In genomic region chr14:91977909-91978308, GRCh38 we compare ENCODE assay signal across 18 cellular contexts.
"Had no signal": no experiment of that assay in that cellular context is flagged by ENCODE, and none has a peak within 500 bp of the region (broad histone marks: within the 10 kb centered on the region; RNA-seq: fewer than 3 reads in every experiment).

No MANE protein-coding gene starts in this region.

- H3K27me3 Mint-ChIP-seq: activated CD4-positive, alpha-beta memory T cell treated with anti-CD3 and anti-CD28 coated beads for 36 hours; activated CD8-positive, alpha-beta memory T cell treated with anti-CD3 and anti-CD28 coated beads, Interleukin-2, amount 10 ng/mL, durations not matched to agents 7 days and 5 days; activated naive CD4-positive, alpha-beta T cell treated with anti-CD3 and anti-CD28 coated beads, Interleukin-2, amount 10 ng/mL, durations not matched to agents 7 days and 5 days; stimulated activated naive CD8-positive, alpha-beta T cell treated with anti-CD3 and anti-CD28 coated beads, Interleukin-15, Interleukin-2, amounts not matched to agents 100 ng/mL and 50 ng/mL, for 24 hours had no signal

- H3K4me3 ChIP-seq: esophagus squamous epithelium, skin epidermis, suprapubic skin, vagina had no signal

- H3K27ac ChIP-seq: esophagus squamous epithelium, skin epidermis, suprapubic skin, vagina had no signal

- H3K27me3 ChIP-seq: esophagus squamous epithelium, suprapubic skin, vagina had no signal

- H3K27ac Mint-ChIP-seq: activated CD4-positive, alpha-beta memory T cell treated with anti-CD3 and anti-CD28 coated beads for 36 hours; activated CD8-positive, alpha-beta memory T cell treated with anti-CD3 and anti-CD28 coated beads, Interleukin-2, amount 10 ng/mL, durations not matched to agents 7 days and 5 days; activated naive CD4-positive, alpha-beta T cell treated with anti-CD3 and anti-CD28 coated beads, Interleukin-2, amount 10 ng/mL, durations not matched to agents 7 days and 5 days; stimulated activated naive CD8-positive, alpha-beta T cell treated with anti-CD3 and anti-CD28 coated beads, Interleukin-15, Interleukin-2, amounts not matched to agents 100 ng/mL and 50 ng/mL, for 24 hours had no signal

- H3K9me3 ChIP-seq: esophagus squamous epithelium, suprapubic skin, vagina had no signal

- H3K4me1 ChIP-seq: vagina had no signal

- H3K9me3 Mint-ChIP-seq: activated CD4-positive, alpha-beta memory T cell treated with anti-CD3 and anti-CD28 coated beads for 36 hours; activated naive CD4-positive, alpha-beta T cell treated with anti-CD3 and anti-CD28 coated beads, Interleukin-2, amount 10 ng/mL, durations not matched to agents 7 days and 5 days; stimulated activated naive CD8-positive, alpha-beta T cell treated with anti-CD3 and anti-CD28 coated beads, Interleukin-15, Interleukin-2, amounts not matched to agents 100 ng/mL and 50 ng/mL, for 24 hours had no signal

- ATAC-seq: activated CD8-positive, alpha-beta memory T cell treated with anti-CD3 and anti-CD28 coated beads, Interleukin-2, amount 10 ng/mL, durations not matched to agents 7 days and 5 days had no signal

- DNase-seq: activated CD4-positive, alpha-beta memory T cell treated with anti-CD3 and anti-CD28 coated beads for 36 hours; activated CD4-positive, alpha-beta T cell treated with anti-CD3 and anti-CD28 coated beads for 4 hours; activated CD8-positive, alpha-beta memory T cell treated with anti-CD3 and anti-CD28 coated beads, Interleukin-2, amount 10 ng/mL, durations not matched to agents 7 days and 5 days; activated effector memory CD4-positive, alpha-beta T cell treated with Interleukin-2 at 50 U/mL for 16 hours; activated naive CD4-positive, alpha-beta T cell treated with anti-CD3 and anti-CD28 coated beads, Interleukin-2, amount 10 ng/mL, durations not matched to agents 7 days and 5 days; dermis blood vessel endothelial cell; effector memory CD4-positive, alpha-beta T cell; esophagus squamous epithelium; foreskin fibroblast; hypothalamus; islet precursor cell; midbrain; occipital lobe; trophoblast cell had no signal

- H3K4me3 Mint-ChIP-seq: activated CD4-positive, alpha-beta memory T cell treated with anti-CD3 and anti-CD28 coated beads for 36 hours; activated CD8-positive, alpha-beta memory T cell treated with anti-CD3 and anti-CD28 coated beads, Interleukin-2, amount 10 ng/mL, durations not matched to agents 7 days and 5 days; activated naive CD4-positive, alpha-beta T cell treated with anti-CD3 and anti-CD28 coated beads, Interleukin-2, amount 10 ng/mL, durations not matched to agents 7 days and 5 days; stimulated activated naive CD8-positive, alpha-beta T cell treated with anti-CD3 and anti-CD28 coated beads, Interleukin-15, Interleukin-2, amounts not matched to agents 100 ng/mL and 50 ng/mL, for 24 hours had no signal
